Comparison of ENCODE assay signal across 1 cellular context in genomic region chr17:44947461-44948314, GRCh38.
TF ChIP-seq lines count a peak whose summit lies in the region.

Gene KIF18B, minus strand, starts transcription at chr17:44947773. Its CDS starts 11,429 bp downstream, at chr17:44936344.

TF ChIP-seq in HepG2, 621 proteins besides CTCF, POLR2A, EP300 and RAD21 (continued from another document and continues in another):
- TF ChIP-seq ZFP90 (CRISPR knock-in tag; IDR thresholded peaks at IDR 0.05; ENCODE audit: borderline replicate concordance) = peak; percentile 74
- no peak for TF ChIP-seq TRIM24 (CRISPR knock-in tag; IDR thresholded peaks at IDR 0.05)
- no peak for TF ChIP-seq ZNF224 (CRISPR knock-in tag; IDR thresholded peaks at IDR 0.05)
- TF ChIP-seq MTERF4 (CRISPR knock-in tag; IDR thresholded peaks at IDR 0.05) = no peak; the same call in 1 of the 2 replicates
- TF ChIP-seq CERS6 (CRISPR knock-in tag; IDR thresholded peaks at IDR 0.05) = 0 out of 2 replicates have a peak, but pooled peaks have one; percentile 47
- peak; percentile 94; the same call in 1 of the 2 replicates for TF ChIP-seq ZMYM4 (CRISPR knock-in tag; IDR thresholded peaks at IDR 0.05)
- TF ChIP-seq ARID5B (CRISPR knock-in tag; IDR thresholded peaks at IDR 0.05) = peak; percentile 45; the same call in 1 of the 2 replicates
- no peak for TF ChIP-seq MBNL3 (CRISPR knock-in tag; conservative IDR thresholded peaks at IDR 0.05)
- 0 out of 2 replicates have a peak, but pooled peaks have one; percentile 21 for TF ChIP-seq NCOA1 (CRISPR knock-in tag; IDR thresholded peaks at IDR 0.05)
- no peak for TF ChIP-seq ZC3H4 (CRISPR knock-in tag; IDR thresholded peaks at IDR 0.05; ENCODE audit: borderline replicate concordance)
- peak; percentile 97 for TF ChIP-seq KAT8 (CRISPR knock-in tag; IDR thresholded peaks at IDR 0.05)
- TF ChIP-seq MYPOP (CRISPR knock-in tag; IDR thresholded peaks at IDR 0.05) = peak; percentile 65; the same call in 1 of the 2 replicates
- TF ChIP-seq, protein P1, sequence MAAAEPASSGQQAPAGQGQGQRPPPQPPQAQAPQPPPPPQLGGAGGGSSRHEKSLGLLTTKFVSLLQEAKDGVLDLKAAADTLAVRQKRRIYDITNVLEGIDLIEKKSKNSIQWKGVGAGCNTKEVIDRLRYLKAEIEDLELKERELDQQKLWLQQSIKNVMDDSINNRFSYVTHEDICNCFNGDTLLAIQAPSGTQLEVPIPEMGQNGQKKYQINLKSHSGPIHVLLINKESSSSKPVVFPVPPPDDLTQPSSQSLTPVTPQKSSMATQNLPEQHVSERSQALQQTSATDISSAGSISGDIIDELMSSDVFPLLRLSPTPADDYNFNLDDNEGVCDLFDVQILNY (CRISPR knock-in tag; conservative IDR thresholded peaks at IDR 0.05) = peak; percentile 99
- TF ChIP-seq ATF1 (CRISPR knock-in tag; IDR thresholded peaks at IDR 0.05) = no peak; the same call in 1 of the 2 replicates
- TF ChIP-seq ZNF660 (CRISPR knock-in tag; IDR thresholded peaks at IDR 0.05; ENCODE audit: borderline replicate concordance, low read depth) = no peak
- TF ChIP-seq, protein P2, sequence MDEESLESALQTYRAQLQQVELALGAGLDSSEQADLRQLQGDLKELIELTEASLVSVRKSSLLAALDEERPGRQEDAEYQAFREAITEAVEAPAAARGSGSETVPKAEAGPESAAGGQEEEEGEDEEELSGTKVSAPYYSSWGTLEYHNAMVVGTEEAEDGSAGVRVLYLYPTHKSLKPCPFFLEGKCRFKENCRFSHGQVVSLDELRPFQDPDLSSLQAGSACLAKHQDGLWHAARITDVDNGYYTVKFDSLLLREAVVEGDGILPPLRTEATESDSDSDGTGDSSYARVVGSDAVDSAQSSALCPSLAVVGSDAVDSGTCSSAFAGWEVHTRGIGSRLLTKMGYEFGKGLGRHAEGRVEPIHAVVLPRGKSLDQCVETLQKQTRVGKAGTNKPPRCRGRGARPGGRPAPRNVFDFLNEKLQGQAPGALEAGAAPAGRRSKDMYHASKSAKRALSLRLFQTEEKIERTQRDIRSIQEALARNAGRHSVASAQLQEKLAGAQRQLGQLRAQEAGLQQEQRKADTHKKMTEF (CRISPR knock-in tag; IDR thresholded peaks at IDR 0.05) = peak; percentile 67; the same call in 1 of the 2 replicates
- TF ChIP-seq FOXJ3 (CRISPR knock-in tag; IDR thresholded peaks at IDR 0.05; ENCODE audit: borderline replicate concordance) = peak; percentile 76
- TF ChIP-seq, protein P3, sequence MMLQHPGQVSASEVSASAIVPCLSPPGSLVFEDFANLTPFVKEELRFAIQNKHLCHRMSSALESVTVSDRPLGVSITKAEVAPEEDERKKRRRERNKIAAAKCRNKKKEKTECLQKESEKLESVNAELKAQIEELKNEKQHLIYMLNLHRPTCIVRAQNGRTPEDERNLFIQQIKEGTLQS (CRISPR knock-in tag; IDR thresholded peaks at IDR 0.05) = peak; percentile 27; the same call in 1 of the 2 replicates
- TF ChIP-seq EEA1 (CRISPR knock-in tag; IDR thresholded peaks at IDR 0.05; ENCODE audit: borderline replicate concordance) = no peak
- TF ChIP-seq, protein P4, sequence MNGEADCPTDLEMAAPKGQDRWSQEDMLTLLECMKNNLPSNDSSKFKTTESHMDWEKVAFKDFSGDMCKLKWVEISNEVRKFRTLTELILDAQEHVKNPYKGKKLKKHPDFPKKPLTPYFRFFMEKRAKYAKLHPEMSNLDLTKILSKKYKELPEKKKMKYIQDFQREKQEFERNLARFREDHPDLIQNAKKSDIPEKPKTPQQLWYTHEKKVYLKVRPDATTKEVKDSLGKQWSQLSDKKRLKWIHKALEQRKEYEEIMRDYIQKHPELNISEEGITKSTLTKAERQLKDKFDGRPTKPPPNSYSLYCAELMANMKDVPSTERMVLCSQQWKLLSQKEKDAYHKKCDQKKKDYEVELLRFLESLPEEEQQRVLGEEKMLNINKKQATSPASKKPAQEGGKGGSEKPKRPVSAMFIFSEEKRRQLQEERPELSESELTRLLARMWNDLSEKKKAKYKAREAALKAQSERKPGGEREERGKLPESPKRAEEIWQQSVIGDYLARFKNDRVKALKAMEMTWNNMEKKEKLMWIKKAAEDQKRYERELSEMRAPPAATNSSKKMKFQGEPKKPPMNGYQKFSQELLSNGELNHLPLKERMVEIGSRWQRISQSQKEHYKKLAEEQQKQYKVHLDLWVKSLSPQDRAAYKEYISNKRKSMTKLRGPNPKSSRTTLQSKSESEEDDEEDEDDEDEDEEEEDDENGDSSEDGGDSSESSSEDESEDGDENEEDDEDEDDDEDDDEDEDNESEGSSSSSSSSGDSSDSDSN (CRISPR knock-in tag; IDR thresholded peaks at IDR 0.05) = peak; percentile 71
- no peak for TF ChIP-seq ZNF572 (CRISPR knock-in tag; IDR thresholded peaks at IDR 0.05)
- peak; percentile 77; the same call in 1 of the 2 replicates for TF ChIP-seq MTA1 (CRISPR knock-in tag; IDR thresholded peaks at IDR 0.05; ENCODE audit: borderline replicate concordance)
- no peak for TF ChIP-seq SP1 (IDR thresholded peaks at IDR 0.05)
- no peak; the same call in 1 of the 2 replicates for TF ChIP-seq SP1 (CRISPR knock-in tag; IDR thresholded peaks at IDR 0.05)
- no peak for TF ChIP-seq SIX4 (CRISPR knock-in tag; IDR thresholded peaks at IDR 0.05)
- TF ChIP-seq CEBPZ (IDR thresholded peaks at IDR 0.05; ENCODE audit: low read length) = no peak
- TF ChIP-seq ZFP36L2 (CRISPR knock-in tag; IDR thresholded peaks at IDR 0.05) = 0 out of 2 replicates have a peak, but pooled peaks have one; percentile 45
- no peak; the same call in 1 of the 2 replicates for TF ChIP-seq ZNF768 (CRISPR knock-in tag; IDR thresholded peaks at IDR 0.05)
- 0 out of 2 replicates have a peak, but pooled peaks have one; percentile 63 for TF ChIP-seq U2AF2 (IDR thresholded peaks at IDR 0.05; ENCODE audit: low read depth, low read length)
- TF ChIP-seq TRIM22 (IDR thresholded peaks at IDR 0.05) = no peak
- TF ChIP-seq LRRFIP1 (CRISPR knock-in tag; conservative IDR thresholded peaks at IDR 0.05) = no peak
- TF ChIP-seq RFXAP (CRISPR knock-in tag; IDR thresholded peaks at IDR 0.05; ENCODE audit: borderline replicate concordance) = peak; percentile 82; the same call in 1 of the 2 replicates
- TF ChIP-seq CHD2 (IDR thresholded peaks at IDR 0.05; ENCODE audit: low read depth, low read length) = peak; percentile 94
- TF ChIP-seq KAT7 (CRISPR knock-in tag; IDR thresholded peaks at IDR 0.05; ENCODE audit: borderline replicate concordance) = no peak; the same call in 1 of the 2 replicates
- TF ChIP-seq, protein P5, sequence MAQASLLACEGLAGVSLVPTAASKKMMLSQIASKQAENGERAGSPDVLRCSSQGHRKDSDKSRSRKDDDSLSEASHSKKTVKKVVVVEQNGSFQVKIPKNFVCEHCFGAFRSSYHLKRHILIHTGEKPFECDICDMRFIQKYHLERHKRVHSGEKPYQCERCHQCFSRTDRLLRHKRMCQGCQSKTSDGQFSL (CRISPR knock-in tag; IDR thresholded peaks at IDR 0.05) = no peak
- no peak for TF ChIP-seq NAIF1 (CRISPR knock-in tag; IDR thresholded peaks at IDR 0.05; ENCODE audit: borderline replicate concordance)
- TF ChIP-seq MLLT10 (CRISPR knock-in tag; IDR thresholded peaks at IDR 0.05) = no peak
- no peak for TF ChIP-seq ZNF549 (CRISPR knock-in tag; IDR thresholded peaks at IDR 0.05)
- TF ChIP-seq EHMT2 (IDR thresholded peaks at IDR 0.05; ENCODE audit: borderline replicate concordance, low read depth, low read length) = 0 out of 2 replicates have a peak, but pooled peaks have one; percentile 38
